ENCODE assay signal across 10 cellular contexts in genomic region chr1:93980320-93980744, GRCh38.
A peak's percentile ranks its signal among the peaks of the same experiment; 100 is the strongest.
DNase-seq lines count a peak whose midpoint lies in the region; ATAC-seq and TF ChIP-seq lines count a peak whose summit lies in the region.
"Had no signal": no experiment of that assay in that cellular context is flagged by ENCODE, and none has a peak within 500 bp of the region (broad histone marks: within the 10 kb centered on the region; RNA-seq: fewer than 3 reads in every experiment).

No MANE protein-coding gene starts in this region.

- CTCF ChIA-PET in activated CD8-positive, alpha-beta memory T cell treated with anti-CD3 and anti-CD28 coated beads, Interleukin-2, amount 10 ng/mL, durations not matched to agents 7 days and 5 days (lab: Charles Lee) = no interaction called here

- intact Hi-C loops in sciatic nerve (cut with DNase I) = no loop called here

- H3K27me3 Mint-ChIP-seq in activated CD8-positive, alpha-beta memory T cell treated with anti-CD3 and anti-CD28 coated beads, Interleukin-2, amount 10 ng/mL, durations not matched to agents 7 days and 5 days = peaks cover 4% of the 10 kb centered on the region

- H3K4me3 ChIP-seq in epithelial cell of proximal tubule (ENCODE audit: low read depth, low read length) = no peak overlapping the region

- TF ChIP-seq CTCF in GM12873 (IDR thresholded peaks at IDR 0.05; ENCODE audit: insufficient read depth, low read depth, low read length, missing control alignments) = peak; percentile 60
- peak; percentile 37 for TF ChIP-seq CTCF in epithelial cell of proximal tubule (conservative IDR thresholded peaks at IDR 0.05; ENCODE audit: low read depth, low read length)

- no peak overlapping the region for H3K4me3 Mint-ChIP-seq in activated CD8-positive, alpha-beta memory T cell treated with anti-CD3 and anti-CD28 coated beads, Interleukin-2, amount 10 ng/mL, durations not matched to agents 7 days and 5 days
- H3K4me3 Mint-ChIP-seq: activated T-helper 1 cell treated with anti-CD3 and anti-CD28 coated beads, Interleukin-12 subunit alpha, Interleukin-12 subunit beta, Interleukin-2, Interleukin-4 antibody, amounts not matched to agents 30 ng/mL and 10 ng/mL and 1 ng/mL, durations not matched to agents 14 hours and 24 hours and 36 hours had no signal

- no peaks in the 10 kb centered on the region for H3K4me1 Mint-ChIP-seq in activated CD8-positive, alpha-beta memory T cell treated with anti-CD3 and anti-CD28 coated beads, Interleukin-2, amount 10 ng/mL, durations not matched to agents 7 days and 5 days

- H3K36me3 Mint-ChIP-seq in activated CD8-positive, alpha-beta memory T cell treated with anti-CD3 and anti-CD28 coated beads, Interleukin-2, amount 10 ng/mL, durations not matched to agents 7 days and 5 days = no peaks in the 10 kb centered on the region

- DNase-seq in NCI-H526 treated with DMSO at 0.1 percent for 48 hours (lab: John Stamatoyannopoulos, UW) (peak; percentile 5), epithelial cell of proximal tubule (ENCODE audit: low read depth) (no peak), sciatic nerve (ENCODE audit: low spot score) (no peak)
- no peak for DNase-seq in activated CD8-positive, alpha-beta memory T cell treated with anti-CD3 and anti-CD28 coated beads, Interleukin-2, amount 10 ng/mL, durations not matched to agents 7 days and 5 days
- DNase-seq: nucleus accumbens had no signal

- ATAC-seq in sciatic nerve (peak; percentile 47), HG03521 (IDR thresholded peaks at IDR 0.05; ENCODE audit: unreplicated experiment) (no peak), GM18517 (IDR thresholded peaks at IDR 0.05; ENCODE audit: unreplicated experiment) (no peak), HG02623 (IDR thresholded peaks at IDR 0.05; ENCODE audit: unreplicated experiment) (no peak)
- ATAC-seq in activated CD8-positive, alpha-beta memory T cell treated with anti-CD3 and anti-CD28 coated beads, Interleukin-2, amount 10 ng/mL, durations not matched to agents 7 days and 5 days = no peak

- H3K9me3 Mint-ChIP-seq in activated CD8-positive, alpha-beta memory T cell treated with anti-CD3 and anti-CD28 coated beads, Interleukin-2, amount 10 ng/mL, durations not matched to agents 7 days and 5 days (ENCODE audit: low read depth) = no peaks in the 10 kb centered on the region
- H3K9me3 Mint-ChIP-seq: activated T-helper 1 cell treated with anti-CD3 and anti-CD28 coated beads, Interleukin-12 subunit alpha, Interleukin-12 subunit beta, Interleukin-2, Interleukin-4 antibody, amounts not matched to agents 30 ng/mL and 10 ng/mL and 1 ng/mL, durations not matched to agents 14 hours and 24 hours and 36 hours had no signal

- H3K27ac Mint-ChIP-seq in activated CD8-positive, alpha-beta memory T cell treated with anti-CD3 and anti-CD28 coated beads, Interleukin-2, amount 10 ng/mL, durations not matched to agents 7 days and 5 days = no peak overlapping the region
- H3K27ac Mint-ChIP-seq: activated T-helper 1 cell treated with anti-CD3 and anti-CD28 coated beads, Interleukin-12 subunit alpha, Interleukin-12 subunit beta, Interleukin-2, Interleukin-4 antibody, amounts not matched to agents 30 ng/mL and 10 ng/mL and 1 ng/mL, durations not matched to agents 14 hours and 24 hours and 36 hours had no signal
